8 cellular contexts compared by ENCODE assay signal in the genomic region with DNA sequence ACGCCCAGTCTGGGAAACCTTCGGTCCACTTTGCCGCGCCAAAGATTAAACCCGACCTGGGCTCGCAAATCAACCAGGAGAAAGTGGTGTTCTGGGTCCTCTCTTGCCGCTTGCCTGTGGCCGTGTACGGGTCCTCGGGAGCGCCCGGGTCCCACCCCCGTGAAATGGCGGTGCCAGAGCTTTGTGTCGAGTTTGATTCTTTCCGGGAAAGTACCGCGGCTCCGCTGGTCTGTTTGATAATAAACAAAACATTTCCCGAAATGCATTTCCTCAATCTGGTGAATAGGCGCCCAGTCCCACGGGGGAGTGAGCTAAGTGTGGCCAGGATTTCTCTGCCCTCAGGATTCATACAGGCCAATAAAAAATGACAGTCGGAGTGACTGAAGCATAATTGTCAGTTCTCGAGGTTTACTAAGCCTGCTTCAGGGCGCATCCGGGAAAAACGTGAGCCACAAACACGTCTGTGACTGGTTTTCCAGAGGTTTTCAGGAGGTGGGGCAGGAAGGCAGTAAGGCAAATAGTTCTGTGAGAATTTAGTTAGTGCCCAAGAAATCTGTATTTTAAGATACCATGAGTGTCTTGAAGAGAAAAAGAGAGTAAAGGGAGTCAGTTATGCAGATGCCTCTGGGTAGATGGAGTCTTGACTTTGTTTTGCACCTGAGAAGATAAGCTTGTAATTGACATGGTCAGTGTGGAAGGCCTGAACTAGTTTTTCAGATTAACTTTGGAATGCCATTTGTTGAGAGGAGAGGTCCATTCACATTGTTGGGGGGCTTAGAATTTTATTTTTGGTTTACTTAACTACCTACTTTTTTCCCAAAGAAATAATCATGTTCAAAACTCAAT. TPM values are rescaled to one million over a fixed set of nuclear protein-coding genes. Genes with fewer than 3 reads are reported as not detected.
DNase-seq lines count a peak whose midpoint lies in the region; ATAC-seq and TF ChIP-seq lines count a peak whose summit lies in the region.

No MANE protein-coding gene starts in this region.

- no peaks in the 10 kb centered on the region for H3K36me3 Mint-ChIP-seq in Caco-2 (ENCODE audit: insufficient read depth, unreplicated experiment)
- peaks cover 5% of the 10 kb centered on the region for H3K36me3 Mint-ChIP-seq in glutamatergic neuron (ENCODE audit: unreplicated experiment)

- CTCF ChIA-PET in Caco-2 (lab: Charles Lee) = interaction anchor here (0.6 to 2.0 kb wide), 13 partner anchors 36 to 385 kb away, joined by 3 to 16 read pairs (median 4); a partner anchor contains a TSS

- H3K9me3 ChIP-seq in Caco-2 (no peaks in the 10 kb centered on the region), parathyroid adenoma (ENCODE audit: control insufficient read depth, low read length) (no peaks in the 10 kb centered on the region), tibial artery (no peaks in the 10 kb centered on the region)

- no peaks in the 10 kb centered on the region for H3K27me3 Mint-ChIP-seq in Caco-2 (ENCODE audit: insufficient read depth, unreplicated experiment)
- H3K27me3 Mint-ChIP-seq in glutamatergic neuron (ENCODE audit: unreplicated experiment) = no peaks in the 10 kb centered on the region

- peak overlapping the region; percentile 92 for H3K27ac ChIP-seq in parathyroid adenoma
- H3K27ac ChIP-seq in tibial artery = peak overlapping the region; percentile 92 to 98

- no TSS peak for BruUV-seq in Caco-2 (replicated peaks; lab: Mats Ljungman, UMichigan)

- intact Hi-C loops in Caco-2 (cut with micrococcal nuclease; ENCODE audit: unreplicated experiment) = loop anchor here (1.0 to 10.0 kb wide), 3 partner anchors 36 to 125 kb away; a partner anchor contains a TSS
- intact Hi-C loops in tibial artery (cut with DNase I; ENCODE audit: low total_unique reads) = no loop called here

- H3K4me1 ChIP-seq in Caco-2 (no peaks in the 10 kb centered on the region), parathyroid adenoma (no peaks in the 10 kb centered on the region), tibial artery (peaks cover 0 to 31% (median 17%) of the 10 kb centered on the region in 4 donors)

- H3K27me3 ChIP-seq in Caco-2 (replicated peaks; ENCODE audit: control insufficient read depth, insufficient read depth, low read length) (no peaks in the 10 kb centered on the region), parathyroid adenoma (ENCODE audit: control insufficient read depth, insufficient read depth, low read length) (no peaks in the 10 kb centered on the region), tibial artery (no peaks in the 10 kb centered on the region)

- H3K9ac ChIP-seq in parathyroid adenoma = peak overlapping the region; percentile 43

- H3K79me2 ChIP-seq in parathyroid adenoma = peaks cover 2% of the 10 kb centered on the region

- H3K27ac Mint-ChIP-seq in Caco-2 (ENCODE audit: unreplicated experiment) = no peak overlapping the region
- no peak overlapping the region for H3K27ac Mint-ChIP-seq in glutamatergic neuron (ENCODE audit: unreplicated experiment)

- DNase-seq in Caco-2 (peak; percentile 37 to 45), HPDE6-E6E7 (ENCODE audit: extremely low spot score) (peak; percentile 45), RKO (ENCODE audit: low spot score) (peak; percentile 82), glutamatergic neuron (peak; percentile 43), tibial artery (peak; percentile 74 to 82)
- peak; percentile 76 for DNase-seq in activated naive CD4-positive, alpha-beta T cell treated with Interleukin-2 at 50 U/mL for 16 hours

- H3K36me3 ChIP-seq in Caco-2 (ENCODE audit: control insufficient read depth, insufficient read depth, low read length) (peaks cover 1% of the 10 kb centered on the region; the same call in 1 of the 2 replicates), parathyroid adenoma (ENCODE audit: control insufficient read depth, insufficient read depth, low read length) (no peaks in the 10 kb centered on the region), tibial artery (peaks cover 0 to 1% (median under 1%) of the 10 kb centered on the region in 3 donors)

- H2AFZ ChIP-seq in parathyroid adenoma = peak overlapping the region; percentile 96

- ATAC-seq in GM21360 (IDR thresholded peaks at IDR 0.05; ENCODE audit: unreplicated experiment) = peak; percentile 32

- H3K4me1 Mint-ChIP-seq in Caco-2 (ENCODE audit: low read depth, unreplicated experiment) = no peaks in the 10 kb centered on the region
- peaks cover 6% of the 10 kb centered on the region for H3K4me1 Mint-ChIP-seq in glutamatergic neuron (ENCODE audit: low read depth, unreplicated experiment)

- H3K4me2 ChIP-seq in parathyroid adenoma (ENCODE audit: low read length) = peak overlapping the region; percentile 87

- no peak overlapping the region for H3K4me3 Mint-ChIP-seq in Caco-2 (ENCODE audit: unreplicated experiment)
- H3K4me3 Mint-ChIP-seq in glutamatergic neuron (ENCODE audit: unreplicated experiment) = no peak overlapping the region

- H3K9me3 Mint-ChIP-seq in Caco-2 (ENCODE audit: unreplicated experiment) (no peaks in the 10 kb centered on the region), glutamatergic neuron (ENCODE audit: unreplicated experiment) (no peaks in the 10 kb centered on the region)

- peak overlapping the region; percentile 70 for H3K4me3 ChIP-seq in Caco-2 (ENCODE audit: low read depth, low read length)
- peak overlapping the region; percentile 99 for H3K4me3 ChIP-seq in parathyroid adenoma (ENCODE audit: low read depth, low read length)
- H3K4me3 ChIP-seq in tibial artery = peak overlapping the region; percentile 78 to 98

- TF ChIP-seq CTCF in Caco-2 (IDR thresholded peaks at IDR 0.05; ENCODE audit: insufficient read depth in 1 of 2, low read depth in 1 of 2, low read length in 1 of 2, severe bottlenecking in 1 of 2, unreplicated experiment in 1 of 2) (no peak), glutamatergic neuron (IDR thresholded peaks at IDR 0.05; ENCODE audit: partially characterized antibody, unreplicated experiment) (no peak), parathyroid adenoma (IDR thresholded peaks at IDR 0.05) (no peak), tibial artery (IDR thresholded peaks at IDR 0.05) (no peak)

- POLR2A ChIA-PET in Caco-2 (lab: Charles Lee) = interaction anchor here (0.5 to 1.3 kb wide), 7 partner anchors 31 to 274 kb away, joined by 3 to 9 read pairs (median 3); a partner anchor contains a TSS

RNA-seq across cellular contexts. Expression of a gene that starts 0.7 kb away (rescaled TPM):
- total RNA-seq in Caco-2 (2022) = 19.7 and 20.4 TPM in 2 replicates
- total RNA-seq in glutamatergic neuron (ENCODE audit: unreplicated experiment) = 17.7 TPM

RNA-seq across cellular contexts. Expression of a gene that starts 59.3 kb away (rescaled TPM):
- total RNA-seq in Caco-2 (2022) = 11.7 and 13.1 TPM in 2 replicates
- 4.7 TPM for total RNA-seq in glutamatergic neuron (ENCODE audit: unreplicated experiment)

Comparison
In these comparisons a context has a peak if more than half of its experiments do, and no peak if none do; other contexts are left out.
1. Peak in every context shown above with its lines: DNase-seq, ATAC-seq, H3K4me3 ChIP-seq and H3K27ac ChIP-seq.